In the genomic region with DNA sequence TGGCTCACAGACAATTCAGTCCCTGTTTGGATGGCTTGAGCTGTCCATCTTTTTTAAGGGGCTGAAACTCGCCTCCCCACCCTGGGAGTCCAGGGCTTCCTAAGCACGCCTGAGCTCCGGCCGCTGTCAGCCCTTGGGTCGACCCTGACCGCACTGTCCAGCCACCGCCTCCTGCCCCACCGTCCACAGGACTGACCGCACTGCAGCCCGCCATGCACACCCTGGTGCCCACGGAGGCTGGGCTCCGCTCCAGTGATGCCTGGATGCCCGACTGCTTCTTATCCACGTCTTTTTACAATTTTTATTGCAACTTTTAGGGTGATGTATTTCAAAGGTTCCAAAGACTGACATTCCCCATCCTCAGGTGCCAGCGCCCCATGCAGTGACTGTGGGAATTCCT, we compare ENCODE assay signal across 37 cellular contexts. TPM values are rescaled to one million over a fixed set of nuclear protein-coding genes. Genes with fewer than 3 reads are reported as not detected.
"Had no signal": no experiment of that assay in that cellular context is flagged by ENCODE, and none has a peak within 500 bp of the region (broad histone marks: within the 10 kb centered on the region; RNA-seq: fewer than 3 reads in every experiment).

No MANE protein-coding gene starts in this region.

- H3K9me3 Mint-ChIP-seq: activated B cell treated with CpG ODN at 0.5 μM for 24 hours; activated CD8-positive, alpha-beta T cell treated with anti-CD3 and anti-CD28 coated beads for 36 hours; activated naive CD4-positive, alpha-beta T cell treated with anti-CD3 and anti-CD28 coated beads, Interleukin-2, amount 10 ng/mL, durations not matched to agents 7 days and 5 days; activated naive CD4-positive, alpha-beta T cell treated with anti-CD3 and anti-CD28 coated beads, Interleukin-2, amount 50 U/mL, for 72 hours; activated naive CD8-positive, alpha-beta T cell treated with anti-CD3 and anti-CD28 coated beads, Interleukin-2, amount 10 ng/mL, durations not matched to agents 7 days and 5 days; activated T-cell treated with anti-CD3 and anti-CD28 coated beads, Interleukin-2, amount 50 U/mL, for 24 hours; activated T-cell treated with anti-CD3 and anti-CD28 coated beads, Interleukin-2, amount 50 U/mL, for 72 hours; central memory CD8-positive, alpha-beta T cell; effector memory CD8-positive, alpha-beta T cell; T-helper 2 cell treated with Interferon-gamma antibody and Interleukin-4, amounts not matched to agents 5 μg/mL and 100 μg/mL, for 36 hours had no signal

- ATAC-seq: activated CD4-positive, CD25-positive, alpha-beta regulatory T cell treated with anti-CD3 and anti-CD28 coated beads, Interleukin-2, amount 50 U/mL, for 24 hours; activated CD8-positive, alpha-beta memory T cell treated with anti-CD3 and anti-CD28 coated beads, Interleukin-2, amount 10 ng/mL, durations not matched to agents 7 days and 5 days; activated CD8-positive, alpha-beta T cell treated with anti-CD3 and anti-CD28 coated beads for 36 hours; activated naive CD4-positive, alpha-beta T cell treated with anti-CD3 and anti-CD28 coated beads, Interleukin-2, amount 50 U/mL, for 72 hours; activated T-cell treated with anti-CD3 and anti-CD28 coated beads, Interleukin-2, amount 50 U/mL, for 72 hours; effector memory CD8-positive, alpha-beta T cell; foreskin keratinocyte; gastrocnemius medialis; T-helper 17 cell had no signal

- H3K4me1 ChIP-seq: foreskin keratinocyte had no signal

- H3K9me3 ChIP-seq: esophagus muscularis mucosa, gastrocnemius medialis had no signal

- H3K4me3 Mint-ChIP-seq: activated B cell treated with CpG ODN at 0.5 μM for 24 hours; activated CD8-positive, alpha-beta memory T cell treated with anti-CD3 and anti-CD28 coated beads, Interleukin-2, amount 10 ng/mL, durations not matched to agents 7 days and 5 days; activated CD8-positive, alpha-beta T cell treated with anti-CD3 and anti-CD28 coated beads for 36 hours; activated naive CD4-positive, alpha-beta T cell treated with anti-CD3 and anti-CD28 coated beads, Interleukin-2, amount 10 ng/mL, durations not matched to agents 7 days and 5 days; activated naive CD8-positive, alpha-beta T cell treated with anti-CD3 and anti-CD28 coated beads, Interleukin-2, amount 10 ng/mL, durations not matched to agents 7 days and 5 days; activated T-cell treated with anti-CD3 and anti-CD28 coated beads, Interleukin-2, amount 50 U/mL, for 24 hours; activated T-cell treated with anti-CD3 and anti-CD28 coated beads, Interleukin-2, amount 50 U/mL, for 72 hours; central memory CD8-positive, alpha-beta T cell; dendritic cell treated with granulocyte-macrophage colony-stimulating factor and Interleukin-4, amounts not matched to agents 40 ng/mL and 50 ng/mL, for 4 days; effector memory CD8-positive, alpha-beta T cell; T-helper 17 cell; T-helper 2 cell treated with Interferon-gamma antibody and Interleukin-4, amounts not matched to agents 5 μg/mL and 100 μg/mL, for 36 hours had no signal

- H3K27ac Mint-ChIP-seq: activated B cell treated with CpG ODN at 0.5 μM for 24 hours; activated CD8-positive, alpha-beta memory T cell treated with anti-CD3 and anti-CD28 coated beads, Interleukin-2, amount 10 ng/mL, durations not matched to agents 7 days and 5 days; activated CD8-positive, alpha-beta T cell treated with anti-CD3 and anti-CD28 coated beads for 36 hours; activated naive CD4-positive, alpha-beta T cell treated with anti-CD3 and anti-CD28 coated beads, Interleukin-2, amount 10 ng/mL, durations not matched to agents 7 days and 5 days; activated naive CD4-positive, alpha-beta T cell treated with anti-CD3 and anti-CD28 coated beads, Interleukin-2, amount 50 U/mL, for 72 hours; activated naive CD8-positive, alpha-beta T cell treated with anti-CD3 and anti-CD28 coated beads, Interleukin-2, amount 10 ng/mL, durations not matched to agents 7 days and 5 days; activated T-cell treated with anti-CD3 and anti-CD28 coated beads, Interleukin-2, amount 50 U/mL, for 24 hours; activated T-cell treated with anti-CD3 and anti-CD28 coated beads, Interleukin-2, amount 50 U/mL, for 72 hours; dendritic cell treated with granulocyte-macrophage colony-stimulating factor and Interleukin-4, amounts not matched to agents 40 ng/mL and 50 ng/mL, for 4 days; effector memory CD8-positive, alpha-beta T cell; T-helper 17 cell; T-helper 2 cell treated with Interferon-gamma antibody and Interleukin-4, amounts not matched to agents 5 μg/mL and 100 μg/mL, for 36 hours had no signal

- H3K27me3 Mint-ChIP-seq: activated B cell treated with CpG ODN at 0.5 μM for 24 hours; activated CD8-positive, alpha-beta memory T cell treated with anti-CD3 and anti-CD28 coated beads, Interleukin-2, amount 10 ng/mL, durations not matched to agents 7 days and 5 days; activated CD8-positive, alpha-beta T cell treated with anti-CD3 and anti-CD28 coated beads for 36 hours; activated naive CD4-positive, alpha-beta T cell treated with anti-CD3 and anti-CD28 coated beads, Interleukin-2, amount 10 ng/mL, durations not matched to agents 7 days and 5 days; activated naive CD8-positive, alpha-beta T cell treated with anti-CD3 and anti-CD28 coated beads, Interleukin-2, amount 10 ng/mL, durations not matched to agents 7 days and 5 days; activated T-cell treated with anti-CD3 and anti-CD28 coated beads, Interleukin-2, amount 50 U/mL, for 24 hours; dendritic cell treated with granulocyte-macrophage colony-stimulating factor and Interleukin-4, amounts not matched to agents 40 ng/mL and 50 ng/mL, for 4 days had no signal

- FAIRE-seq: astrocyte, bronchial epithelial cell had no signal

- H3K27me3 ChIP-seq: brain microvascular endothelial cell, dorsolateral prefrontal cortex, esophagus muscularis mucosa, foreskin keratinocyte, gastrocnemius medialis had no signal

- H3K4me1 Mint-ChIP-seq: activated B cell treated with CpG ODN at 0.5 μM for 24 hours; activated CD8-positive, alpha-beta memory T cell treated with anti-CD3 and anti-CD28 coated beads, Interleukin-2, amount 10 ng/mL, durations not matched to agents 7 days and 5 days; activated naive CD4-positive, alpha-beta T cell treated with anti-CD3 and anti-CD28 coated beads, Interleukin-2, amount 10 ng/mL, durations not matched to agents 7 days and 5 days; activated naive CD8-positive, alpha-beta T cell treated with anti-CD3 and anti-CD28 coated beads, Interleukin-2, amount 10 ng/mL, durations not matched to agents 7 days and 5 days; central memory CD8-positive, alpha-beta T cell had no signal

- H3K4me3 ChIP-seq: coronary artery, dorsolateral prefrontal cortex, esophagus muscularis mucosa, gastrocnemius medialis had no signal

- H3K27ac ChIP-seq: brain microvascular endothelial cell, coronary artery, esophagus muscularis mucosa, foreskin keratinocyte, gastrocnemius medialis, WERI-Rb-1 had no signal

- H3K36me3 Mint-ChIP-seq: activated CD8-positive, alpha-beta memory T cell treated with anti-CD3 and anti-CD28 coated beads, Interleukin-2, amount 10 ng/mL, durations not matched to agents 7 days and 5 days; activated naive CD4-positive, alpha-beta T cell treated with anti-CD3 and anti-CD28 coated beads, Interleukin-2, amount 10 ng/mL, durations not matched to agents 7 days and 5 days; activated naive CD4-positive, alpha-beta T cell treated with anti-CD3 and anti-CD28 coated beads, Interleukin-2, amount 50 U/mL, for 72 hours; activated naive CD8-positive, alpha-beta T cell treated with anti-CD3 and anti-CD28 coated beads, Interleukin-2, amount 10 ng/mL, durations not matched to agents 7 days and 5 days had no signal

- DNase-seq: activated B cell treated with CpG ODN at 0.5 μM for 24 hours; activated CD4-positive, alpha-beta T cell treated with anti-CD3 and anti-CD28 coated beads for 48 hours; activated CD4-positive, alpha-beta T cell treated with anti-CD3 and anti-CD28 coated beads, Interleukin-2, amount 50 U/mL, for 1 hour; activated CD4-positive, alpha-beta T cell treated with anti-CD3 and anti-CD28 coated beads, Interleukin-2, amount 50 U/mL, for 48 hours; activated CD8-positive, alpha-beta memory T cell treated with anti-CD3 and anti-CD28 coated beads, Interleukin-2, amount 10 ng/mL, durations not matched to agents 7 days and 5 days; activated CD8-positive, alpha-beta memory T cell treated with anti-CD3 and anti-CD28 coated beads, Interleukin-2, amount 50 U/mL, for 4 hours; activated CD8-positive, alpha-beta T cell treated with anti-CD3 and anti-CD28 coated beads for 36 hours; activated gamma-delta T cell; activated naive CD4-positive, alpha-beta T cell; activated naive CD4-positive, alpha-beta T cell treated with anti-CD3 and anti-CD28 coated beads, Interleukin-2, amount 10 ng/mL, durations not matched to agents 7 days and 5 days; activated naive CD8-positive, alpha-beta T cell treated with anti-CD3 and anti-CD28 coated beads, Interleukin-2, amount 10 ng/mL, durations not matched to agents 7 days and 5 days; activated T-cell treated with anti-CD3 and anti-CD28 coated beads, Interleukin-2, amount 50 U/mL, for 24 hours; activated T-cell treated with anti-CD3 and anti-CD28 coated beads, Interleukin-2, amount 50 U/mL, for 72 hours; anterior cingulate cortex; brain microvascular endothelial cell; dorsolateral prefrontal cortex; effector CD4-positive, alpha-beta T cell; effector memory CD8-positive, alpha-beta T cell; erythroblast; foreskin keratinocyte; gastrocnemius medialis; T-helper 1 cell; T-helper 17 cell; T1000; WERI-Rb-1 had no signal

RNA-seq across cellular contexts. Expression of gene FOXL3, which starts 39.4 kb away (rescaled TPM):
- total RNA-seq: activated B cell treated with CpG ODN at 0.5 μM for 24 hours; activated CD8-positive, alpha-beta memory T cell treated with anti-CD3 and anti-CD28 coated beads for 36 hours; activated CD8-positive, alpha-beta memory T cell treated with anti-CD3 and anti-CD28 coated beads, Interleukin-2, amount 10 ng/mL, durations not matched to agents 7 days and 5 days; activated CD8-positive, alpha-beta T cell treated with anti-CD3 and anti-CD28 coated beads for 36 hours; activated naive CD4-positive, alpha-beta T cell treated with anti-CD3 and anti-CD28 coated beads, Interleukin-2, amount 50 U/mL, for 72 hours; activated naive CD8-positive, alpha-beta T cell treated with anti-CD3 and anti-CD28 coated beads, Interleukin-2, amount 10 ng/mL, durations not matched to agents 7 days and 5 days; activated T-cell treated with anti-CD3 and anti-CD28 coated beads, Interleukin-2, amount 50 U/mL, for 72 hours; astrocyte; bronchial epithelial cell; cardiac septum; cerebellum; esophagus muscularis mucosa; foreskin keratinocyte; gastrocnemius medialis; T-helper 17 cell had no signal
- polyA plus RNA-seq: foreskin keratinocyte had no signal
